8 cellular contexts compared by ENCODE assay signal in the genomic region with DNA sequence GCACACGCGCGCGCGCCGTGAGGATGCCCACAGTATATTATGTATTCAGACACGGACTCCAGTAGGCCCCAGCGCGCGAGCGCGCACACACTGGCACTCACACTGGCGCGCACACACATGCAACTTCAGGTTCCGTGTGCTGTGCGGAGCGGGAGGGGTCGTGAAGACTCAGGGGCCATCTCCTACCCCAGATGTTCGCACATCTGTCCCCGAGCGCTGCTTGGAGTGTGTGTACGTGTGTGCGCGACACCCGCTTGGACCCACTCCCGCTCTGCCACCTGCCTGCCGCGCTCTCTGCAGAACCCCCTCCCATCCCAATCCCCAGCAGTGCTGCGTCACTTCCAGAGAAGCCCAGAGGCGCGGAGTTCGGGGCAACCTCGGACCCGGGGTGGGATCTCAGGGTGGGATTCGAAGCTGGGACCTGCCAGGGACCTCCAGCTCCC. TPM values are rescaled to one million over a fixed set of nuclear protein-coding genes. Genes with fewer than 3 reads are reported as not detected.
DNase-seq lines count a peak whose midpoint lies in the region; ATAC-seq and TF ChIP-seq lines count a peak whose summit lies in the region.

No MANE protein-coding gene starts in this region.

- H3K27ac Mint-ChIP-seq in T-cell: no peak overlapping the region

- peaks cover 18 to 44% (median 30%) of the 10 kb centered on the region in 3 donors for H3K4me1 Mint-ChIP-seq in T-cell

- H3K4me3 ChIP-seq in gastroesophageal sphincter (peak overlapping the region; percentile 92 to 99), prostate gland (peak overlapping the region; percentile 50)

- H3K4me1 ChIP-seq in ES-I3 (ENCODE audit: insufficient read depth, low read length) (peaks cover 35% of the 10 kb centered on the region), gastroesophageal sphincter (peaks cover 4 to 67% (median 5%) of the 10 kb centered on the region in 3 donors), prostate gland (replicated peaks) (no peaks in the 10 kb centered on the region)

- H3K27me3 ChIP-seq in gastroesophageal sphincter: no peaks in the 10 kb centered on the region
- H3K27me3 ChIP-seq in prostate gland (replicated peaks; ENCODE audit: insufficient read depth): no peaks in the 10 kb centered on the region

- H3K27ac ChIP-seq in gastroesophageal sphincter (peak overlapping the region; percentile 67 to 96 (median 93)), prostate gland (peak overlapping the region; percentile 33 to 74)

- H3K9me3 ChIP-seq in ES-I3 (ENCODE audit: control insufficient read depth, insufficient read depth, low read length) (no peaks in the 10 kb centered on the region), gastroesophageal sphincter (no peaks in the 10 kb centered on the region), prostate gland (no peaks in the 10 kb centered on the region)

- POLR2A ChIA-PET in T-cell (lab: Charles Lee): no interaction called here

- CTCF ChIA-PET in T-cell (lab: Charles Lee): interaction anchor here (0.5 to 1.3 kb wide), 2 partner anchors 9 to 1660 kb away, joined by 3 to 4 read pairs; no protein-coding TSS in a partner anchor

- no peaks in the 10 kb centered on the region for H3K36me3 Mint-ChIP-seq in T-cell

- intact Hi-C loops in prostate gland (cut with DNase I): loop anchor here (5.0 to 10.0 kb wide), 3 partner anchors 202 to 1660 kb away; no protein-coding TSS in a partner anchor

- TF ChIP-seq EP300 in gastroesophageal sphincter (IDR thresholded peaks at IDR 0.05): no peak

- ATAC-seq in T-cell (replicated peaks in 1 of 4) (no peak), gastroesophageal sphincter (no peak), GM21825 (IDR thresholded peaks at IDR 0.05; ENCODE audit: unreplicated experiment) (no peak), GM18498 (IDR thresholded peaks at IDR 0.05; ENCODE audit: unreplicated experiment) (no peak)

- no peak for TF ChIP-seq CTCF in gastroesophageal sphincter (IDR thresholded peaks at IDR 0.05)
- TF ChIP-seq CTCF in prostate gland (IDR thresholded peaks at IDR 0.05): no peak

- TF ChIP-seq POLR2A in gastroesophageal sphincter (IDR thresholded peaks at IDR 0.05) (peak; percentile 11 to 40), prostate gland (IDR thresholded peaks at IDR 0.05) (no peak)

- no peaks in the 10 kb centered on the region for H3K9me3 Mint-ChIP-seq in T-cell

- DNase-seq in T-cell (no peak), prostate gland (ENCODE audit: low spot score) (no peak), NCI-H146 treated with DMSO at 0.1 percent for 48 hours (lab: John Stamatoyannopoulos, UW; ENCODE audit: unreplicated experiment) (no peak), NCI-H128 (lab: John Stamatoyannopoulos, UW; ENCODE audit: unreplicated experiment) (no peak)

- H3K27me3 Mint-ChIP-seq in T-cell: peaks cover 59 to 71% of the 10 kb centered on the region in 2 donors

- H3K9ac ChIP-seq in ES-I3 (ENCODE audit: low read depth, low read length): peak overlapping the region; percentile 66

- no CpG with 5 or more reads among the region's 35 CpGs for WGBS in gastroesophageal sphincter (ENCODE audit: low coverage in 1 of 2), 2 donors
- 39% methylated on average over 35 of the region's 35 CpGs for WGBS in prostate gland

- H3K4me3 Mint-ChIP-seq in T-cell: peak overlapping the region; percentile 17 to 78 (median 31)

- H3K36me3 ChIP-seq in ES-I3 (ENCODE audit: insufficient read depth, low read length): no peaks in the 10 kb centered on the region
- no peaks in the 10 kb centered on the region for H3K36me3 ChIP-seq in gastroesophageal sphincter
- H3K36me3 ChIP-seq in prostate gland: no peaks in the 10 kb centered on the region

RNA-seq across cellular contexts. Expression of gene NRP2, which starts 2.6 kb away (rescaled TPM):
- total RNA-seq in T-cell (1 to 10 TPM in 1 of 5 donors, under 1 TPM in 2, not detected in 2; 0.85 to 1.1 (median 0.93) TPM), gastroesophageal sphincter (100 to 1,000 TPM; 278 to 466 (median 371) TPM), prostate gland (10 to 100 TPM in 1 of 2 donors, 1 to 10 TPM in 1; 9.7 to 21.0 TPM)

Comparison
In these comparisons a context has a peak if more than half of its experiments do, and no peak if none do; other contexts are left out.
1. RNA of gene NRP2, which starts 2.6 kb away (total RNA-seq): 278 to 466 TPM in gastroesophageal sphincter; 9.7 to 21.0 TPM in prostate gland and 0.85 to 1.1 TPM in T-cell; every median in the first group is over 10 times any median in the second.